ENCODE assay signal across 9 cellular contexts in the genomic region with DNA sequence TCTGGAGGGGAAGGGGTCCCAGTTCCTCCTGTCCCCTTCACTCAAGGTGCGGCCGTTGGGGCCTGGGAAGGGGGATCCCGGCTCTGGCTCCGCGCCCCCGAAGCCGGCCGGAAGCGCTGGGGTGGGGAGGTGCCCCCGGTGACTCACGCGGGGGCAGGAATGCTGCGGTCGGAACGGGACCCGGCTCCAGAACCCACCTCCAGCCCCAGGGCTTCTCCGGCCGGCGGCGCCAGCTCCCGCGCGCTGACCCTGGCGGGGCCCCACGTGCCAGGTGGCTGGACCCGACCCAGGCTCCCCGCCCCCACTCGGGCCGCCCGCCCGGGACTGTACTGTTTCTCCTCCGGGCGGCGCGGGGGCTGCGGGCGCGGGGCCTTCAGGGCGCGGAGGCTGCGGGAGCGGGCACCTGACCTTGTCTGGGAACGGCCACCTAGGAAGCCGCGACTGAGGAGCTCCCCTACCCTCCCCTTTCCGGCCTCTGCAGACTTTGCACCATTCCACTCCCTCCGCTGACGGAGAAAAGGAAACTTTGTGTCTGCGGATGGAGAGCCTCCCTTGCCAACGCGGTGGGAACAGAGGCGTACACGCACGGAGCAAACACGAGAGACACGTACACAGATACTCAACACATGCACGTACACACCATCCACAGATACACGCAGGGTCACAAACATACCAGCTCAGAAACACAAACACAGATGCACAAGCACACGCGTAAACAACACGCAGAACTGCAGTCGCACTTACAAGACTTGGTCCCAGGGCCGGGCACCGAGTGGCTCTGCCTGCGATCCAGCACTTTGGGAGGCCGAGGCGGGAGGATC. TPM values are rescaled to one million over a fixed set of nuclear protein-coding genes. Genes with fewer than 3 reads are reported as not detected.
A peak's percentile ranks its signal among the peaks of the same experiment; 100 is the strongest.
DNase-seq lines count a peak whose midpoint lies in the region; ATAC-seq and TF ChIP-seq lines count a peak whose summit lies in the region.
"Had no signal": no experiment of that assay in that cellular context is flagged by ENCODE, and none has a peak within 500 bp of the region (broad histone marks: within the 10 kb centered on the region; RNA-seq: fewer than 3 reads in every experiment).

No MANE protein-coding gene starts in this region.

- H3K4me3 Mint-ChIP-seq in activated CD4-positive, alpha-beta memory T cell treated with anti-CD3 and anti-CD28 coated beads, Interleukin-2, amount 10 ng/mL, durations not matched to agents 7 days and 5 days: peak overlapping the region; percentile 85

- no peaks in the 10 kb centered on the region for H3K9me3 ChIP-seq in effector memory CD4-positive, alpha-beta T cell (ENCODE audit: control insufficient read depth, low read length)
- no peaks in the 10 kb centered on the region for H3K9me3 ChIP-seq in lung (ENCODE audit: control insufficient read depth in 2 of 2, insufficient read depth in 1 of 2, low read length in 1 of 2)

- H3K36me3 Mint-ChIP-seq in activated CD4-positive, alpha-beta memory T cell treated with anti-CD3 and anti-CD28 coated beads, Interleukin-2, amount 10 ng/mL, durations not matched to agents 7 days and 5 days (ENCODE audit: low read depth): no peaks in the 10 kb centered on the region

- no peak for TF ChIP-seq CTCF in lung (IDR thresholded peaks at IDR 0.05; ENCODE audit: control extremely low read depth, extremely low read depth)

- DNase-seq in HuH-7 (ENCODE audit: low spot score) (peak; percentile 71), lung (ENCODE audit: low spot score) (peak; percentile 51), NCI-H446 (lab: John Stamatoyannopoulos, UW) (no peak), NOMO-1 treated with DMSO at 0.1 percent for 48 hours (lab: John Stamatoyannopoulos, UW; ENCODE audit: unreplicated experiment) (no peak)
- peak; percentile 60 for DNase-seq in activated CD4-positive, alpha-beta memory T cell treated with anti-CD3 and anti-CD28 coated beads, Interleukin-2, amount 10 ng/mL, durations not matched to agents 7 days and 5 days
- DNase-seq in effector memory CD4-positive, alpha-beta T cell: peak in 2 of 3 donors; percentile 11 to 13
- DNase-seq in stimulated activated CD4-positive, alpha-beta T cell treated with anti-CD3 and anti-CD28 coated beads, TNF-alpha, amount 100 ng/mL, for 1 hour (ENCODE audit: low read depth in 3 of 3, low spot score in 1 of 3): peak in 2 of 3 donors; percentile 18 to 28

- H3K27me3 ChIP-seq in effector memory CD4-positive, alpha-beta T cell (replicated peaks; ENCODE audit: control insufficient read depth, insufficient read depth, low read length, poor library complexity, severe bottlenecking): no peaks in the 10 kb centered on the region
- no peaks in the 10 kb centered on the region for H3K27me3 ChIP-seq in lung (ENCODE audit: control insufficient read depth, insufficient read depth)

- 4 to 5% methylated on average over 62 to 67 of the region's 67 CpGs for WGBS in lung, 2 donors

- peak; percentile 68 for ATAC-seq in lung (ENCODE audit: insufficient read depth, low FRiP score)
- no peak for ATAC-seq in HG03460 (IDR thresholded peaks at IDR 0.05; ENCODE audit: unreplicated experiment)

- H3K27ac ChIP-seq in effector memory CD4-positive, alpha-beta T cell (ENCODE audit: insufficient read depth, low read length, poor library complexity, severe bottlenecking): no peak overlapping the region
- H3K27ac ChIP-seq in lung (ENCODE audit: low read depth in 1 of 2, low read length in 1 of 2): peak overlapping the region; percentile 74 to 88

- CTCF ChIA-PET in activated CD4-positive, alpha-beta memory T cell treated with anti-CD3 and anti-CD28 coated beads, Interleukin-2, amount 10 ng/mL, durations not matched to agents 7 days and 5 days (lab: Charles Lee): interaction anchor here (0.5 to 1.9 kb wide), 3 partner anchors 22 to 166 kb away, joined by 4 to 7 read pairs (median 5); no protein-coding TSS in a partner anchor

- POLR2A ChIA-PET in activated CD4-positive, alpha-beta memory T cell treated with anti-CD3 and anti-CD28 coated beads, Interleukin-2, amount 10 ng/mL, durations not matched to agents 7 days and 5 days (lab: Charles Lee): interaction anchor here (1.0 to 1.4 kb wide), 2 partner anchors 37 to 82 kb away, joined by 6 to 7 read pairs; a partner anchor contains a TSS

- peak overlapping the region; percentile 70 for H3K27ac Mint-ChIP-seq in activated CD4-positive, alpha-beta memory T cell treated with anti-CD3 and anti-CD28 coated beads, Interleukin-2, amount 10 ng/mL, durations not matched to agents 7 days and 5 days

- H3K4me1 Mint-ChIP-seq in activated CD4-positive, alpha-beta memory T cell treated with anti-CD3 and anti-CD28 coated beads, Interleukin-2, amount 10 ng/mL, durations not matched to agents 7 days and 5 days: peaks cover 24% of the 10 kb centered on the region

- H3K36me3 ChIP-seq in effector memory CD4-positive, alpha-beta T cell (ENCODE audit: control insufficient read depth, insufficient read depth, low read length): no peaks in the 10 kb centered on the region
- H3K36me3 ChIP-seq in lung (ENCODE audit: control insufficient read depth in 2 of 2, insufficient read depth in 2 of 2, low read length in 2 of 2): no peaks in the 10 kb centered on the region

- H3K4me3 ChIP-seq in effector memory CD4-positive, alpha-beta T cell (ENCODE audit: insufficient read depth, low read depth, low read length, poor library complexity, severe bottlenecking): peak overlapping the region; percentile 55
- no peak overlapping the region for H3K4me3 ChIP-seq in lung

- H3K27me3 Mint-ChIP-seq in activated CD4-positive, alpha-beta memory T cell treated with anti-CD3 and anti-CD28 coated beads, Interleukin-2, amount 10 ng/mL, durations not matched to agents 7 days and 5 days: peaks cover 10% of the 10 kb centered on the region

- H3K4me1 ChIP-seq in effector memory CD4-positive, alpha-beta T cell (ENCODE audit: control insufficient read depth, insufficient read depth, low read length, poor library complexity, severe bottlenecking): peaks cover 6% of the 10 kb centered on the region
- peaks cover 0 to 5% of the 10 kb centered on the region in 2 donors for H3K4me1 ChIP-seq in lung (ENCODE audit: control insufficient read depth in 2 of 2, insufficient read depth in 2 of 2, low read length in 2 of 2)

- no peaks in the 10 kb centered on the region for H3K9me3 Mint-ChIP-seq in activated CD4-positive, alpha-beta memory T cell treated with anti-CD3 and anti-CD28 coated beads, Interleukin-2, amount 10 ng/mL, durations not matched to agents 7 days and 5 days

RNA-seq across cellular contexts. Expression of a gene that starts 7.2 kb away (rescaled TPM):
- total RNA-seq in activated CD4-positive, alpha-beta memory T cell treated with anti-CD3 and anti-CD28 coated beads, Interleukin-2, amount 10 ng/mL, durations not matched to agents 7 days and 5 days: under 1 TPM; 0.55 to 0.60 TPM
- total RNA-seq in lung: 10 to 100 TPM; 48.6 to 53.0 TPM
- 10 to 100 TPM in 1 of 2 donors, 1 to 10 TPM in 1; 8.2 to 13.4 TPM for polyA plus RNA-seq in lung

RNA-seq across cellular contexts. Expression of a gene that starts 33.2 kb away (rescaled TPM):
- 1 to 10 TPM in 1 of 2 experiments, under 1 TPM in 1; 0.68 to 1.6 TPM for total RNA-seq in activated CD4-positive, alpha-beta memory T cell treated with anti-CD3 and anti-CD28 coated beads, Interleukin-2, amount 10 ng/mL, durations not matched to agents 7 days and 5 days
- 10 to 100 TPM in 1 of 2 donors, 1 to 10 TPM in 1; 9.7 to 13.2 TPM for total RNA-seq in lung
- 1 to 10 TPM; 5.2 to 5.4 TPM for polyA plus RNA-seq in lung
- total RNA-seq: activated CD8-positive, alpha-beta memory T cell treated with anti-CD3 and anti-CD28 coated beads for 36 hours had no signal

RNA-seq across cellular contexts. Expression of a gene that starts 37.9 kb away (rescaled TPM):
- 100 to 1,000 TPM; 373 to 398 TPM for total RNA-seq in activated CD4-positive, alpha-beta memory T cell treated with anti-CD3 and anti-CD28 coated beads, Interleukin-2, amount 10 ng/mL, durations not matched to agents 7 days and 5 days
- 100 to 1,000 TPM; 192 to 198 TPM for total RNA-seq in lung
- polyA plus RNA-seq in lung: 10 to 100 TPM; 92.2 to 96.0 TPM

Comparison
In these comparisons a context has a peak if more than half of its experiments do, and no peak if none do; other contexts are left out.
1. DNase-seq: peak in HuH-7 (single experiment), activated CD4-positive, alpha-beta memory T cell treated with anti-CD3 and anti-CD28 coated beads, Interleukin-2, amount 10 ng/mL, durations not matched to agents 7 days and 5 days (single experiment), effector memory CD4-positive, alpha-beta T cell (2 of 3), lung (single experiment) and stimulated activated CD4-positive, alpha-beta T cell treated with anti-CD3 and anti-CD28 coated beads, TNF-alpha, amount 100 ng/mL, for 1 hour (2 of 3); none in NCI-H446 (0 of 2) and NOMO-1 treated with DMSO at 0.1 percent for 48 hours (single experiment).
2. RNA of a gene that starts 7.2 kb away (total RNA-seq): 48.6 to 53.0 TPM in lung; 0.55 to 0.60 TPM in activated CD4-positive, alpha-beta memory T cell treated with anti-CD3 and anti-CD28 coated beads, Interleukin-2, amount 10 ng/mL, durations not matched to agents 7 days and 5 days; every median in the first group is over 10 times any median in the second.
3. RNA of a gene that starts 33.2 kb away (total RNA-seq): 9.7 to 13.2 TPM in lung; 0.68 to 1.6 TPM in activated CD4-positive, alpha-beta memory T cell treated with anti-CD3 and anti-CD28 coated beads, Interleukin-2, amount 10 ng/mL, durations not matched to agents 7 days and 5 days; every median in the first group is over 4 times any median in the second.